Comparison of ENCODE assay signal across 1 cellular context in genomic region chr1:116569776-116570357, GRCh38.
A peak's percentile ranks its signal among the peaks of the same experiment; 100 is the strongest.
TF ChIP-seq lines count a peak whose summit lies in the region.

No MANE protein-coding gene starts in this region.

TF ChIP-seq in K562, 482 proteins besides CTCF, POLR2A, EP300 and RAD21 (continued from another document and continues in another):
- TF ChIP-seq THRB (CRISPR knock-in tag; conservative IDR thresholded peaks at IDR 0.05), result peak; percentile 62; the same call in 1 of the 2 replicates
- TF ChIP-seq GMEB1 (CRISPR knock-in tag; IDR thresholded peaks at IDR 0.05), result no peak
- no peak for TF ChIP-seq NR4A1 (CRISPR knock-in tag; IDR thresholded peaks at IDR 0.05)
- TF ChIP-seq NR4A1 (tag; IDR thresholded peaks at IDR 0.05), result no peak
- no peak for TF ChIP-seq MAFK (IDR thresholded peaks at IDR 0.05; ENCODE audit: low read length)
- no peak; a peak in 1 of 4 replicates for TF ChIP-seq UBTF (IDR thresholded peaks at IDR 0.05; ENCODE audit: borderline replicate concordance in 1 of 2, low read depth in 2 of 2, low read length in 2 of 2)
- TF ChIP-seq ETV1 (tag; conservative IDR thresholded peaks at IDR 0.05; ENCODE audit: low read depth), result no peak
- TF ChIP-seq ZNF717 (CRISPR knock-in tag; IDR thresholded peaks at IDR 0.05), result no peak
- TF ChIP-seq ZBTB1 (CRISPR knock-in tag; IDR thresholded peaks at IDR 0.05; ENCODE audit: borderline replicate concordance, low read depth), result no peak
- TF ChIP-seq POLR2H (tag; IDR thresholded peaks at IDR 0.05; ENCODE audit: low read depth), result no peak
- no peak for TF ChIP-seq RBBP5 (IDR thresholded peaks at IDR 0.05; ENCODE audit: borderline replicate concordance, insufficient read depth, low read length, poor library complexity, severe bottlenecking)
- TF ChIP-seq STAG1 (CRISPR knock-in tag; IDR thresholded peaks at IDR 0.05; ENCODE audit: borderline replicate concordance), result no peak
- no peak; the same call in 1 of the 2 replicates for TF ChIP-seq GABPA (tag; conservative IDR thresholded peaks at IDR 0.05; ENCODE audit: low read depth)
- no peak for TF ChIP-seq ZC3H11A (IDR thresholded peaks at IDR 0.05; ENCODE audit: low read depth, low read length)
- peak; percentile 19; the same call in 1 of the 2 replicates for TF ChIP-seq SOX6 (IDR thresholded peaks at IDR 0.05)
- no peak for TF ChIP-seq THAP12 (CRISPR knock-in tag; IDR thresholded peaks at IDR 0.05)
- TF ChIP-seq E2F8 (IDR thresholded peaks at IDR 0.05; ENCODE audit: low read depth, partially characterized antibody), result no peak
- no peak for TF ChIP-seq NFXL1 (CRISPR knock-in tag; IDR thresholded peaks at IDR 0.05)
- no peak for TF ChIP-seq NR1H2 (CRISPR knock-in tag; IDR thresholded peaks at IDR 0.05)
- no peak for TF ChIP-seq MAFF (IDR thresholded peaks at IDR 0.05; ENCODE audit: low read length)
- no peak for TF ChIP-seq PHF20 (IDR thresholded peaks at IDR 0.05; ENCODE audit: partially characterized antibody)
- TF ChIP-seq ZNF197 (CRISPR knock-in tag; IDR thresholded peaks at IDR 0.05; ENCODE audit: low read depth), result no peak
- TF ChIP-seq MYNN (IDR thresholded peaks at IDR 0.05), result no peak
- TF ChIP-seq MYNN (CRISPR knock-in tag; IDR thresholded peaks at IDR 0.05), result no peak
- TF ChIP-seq DEAF1 (CRISPR knock-in tag; IDR thresholded peaks at IDR 0.05), result no peak
- TF ChIP-seq SRSF3 (IDR thresholded peaks at IDR 0.05; ENCODE audit: insufficient read depth, low read length), result no peak
- 0 out of 4 replicates have a peak, but pooled peaks of 1 of the 2 experiments have one; percentile 36 for TF ChIP-seq FOXA3 (CRISPR knock-in tag; conservative IDR thresholded peaks at IDR 0.05 in 1 of 2, IDR thresholded peaks at IDR 0.05 in 1 of 2)
- TF ChIP-seq ZNF584 (CRISPR knock-in tag; IDR thresholded peaks at IDR 0.05; ENCODE audit: low read depth), result no peak; the same call in 1 of the 2 replicates
- no peak for TF ChIP-seq TCF7L2 (IDR thresholded peaks at IDR 0.05; ENCODE audit: low read depth, low read length)
- no peak for TF ChIP-seq THAP7 (CRISPR knock-in tag; IDR thresholded peaks at IDR 0.05)
- no peak for TF ChIP-seq HDAC6 (IDR thresholded peaks at IDR 0.05; ENCODE audit: low read depth, low read length)
- no peak for TF ChIP-seq MCM2 (IDR thresholded peaks at IDR 0.05; ENCODE audit: low read depth)
- TF ChIP-seq HNRNPLL (IDR thresholded peaks at IDR 0.05; ENCODE audit: low read depth, low read length, poor library complexity, severe bottlenecking), result no peak
- no peak for TF ChIP-seq ZNF696 (CRISPR knock-in tag; conservative IDR thresholded peaks at IDR 0.05)
- TF ChIP-seq ZNF143 (CRISPR knock-in tag; IDR thresholded peaks at IDR 0.05), result no peak
- TF ChIP-seq HNRNPL (IDR thresholded peaks at IDR 0.05; ENCODE audit: low read depth, low read length), result no peak
- peak in 1 of 2 experiments; percentile 29; a peak in 2 of 4 replicates for TF ChIP-seq HDAC1 (IDR thresholded peaks at IDR 0.05)
- no peak for TF ChIP-seq CEBPZ (IDR thresholded peaks at IDR 0.05; ENCODE audit: borderline replicate concordance, low read depth, low read length)
- no peak for TF ChIP-seq ZNF76 (CRISPR knock-in tag; IDR thresholded peaks at IDR 0.05; ENCODE audit: borderline replicate concordance)
- TF ChIP-seq NUFIP1 (IDR thresholded peaks at IDR 0.05; ENCODE audit: partially characterized antibody), result no peak
- TF ChIP-seq ESRRB (CRISPR knock-in tag; IDR thresholded peaks at IDR 0.05; ENCODE audit: borderline replicate concordance), result no peak
- TF ChIP-seq ZNF77 (CRISPR knock-in tag; IDR thresholded peaks at IDR 0.05), result no peak
- TF ChIP-seq NFIC (IDR thresholded peaks at IDR 0.05), result peak; percentile 95
- TF ChIP-seq BRD4 (IDR thresholded peaks at IDR 0.05), result no peak
- peak; percentile 29; the same call in 1 of the 2 replicates for TF ChIP-seq E2F4 (CRISPR knock-in tag; IDR thresholded peaks at IDR 0.05; ENCODE audit: low read depth)
- no peak for TF ChIP-seq TCFL5 (CRISPR knock-in tag; conservative IDR thresholded peaks at IDR 0.05)
- no peak for TF ChIP-seq ZNF217 (CRISPR knock-in tag; IDR thresholded peaks at IDR 0.05)
